ENCODE assay signal across 27 cellular contexts in the genomic region with DNA sequence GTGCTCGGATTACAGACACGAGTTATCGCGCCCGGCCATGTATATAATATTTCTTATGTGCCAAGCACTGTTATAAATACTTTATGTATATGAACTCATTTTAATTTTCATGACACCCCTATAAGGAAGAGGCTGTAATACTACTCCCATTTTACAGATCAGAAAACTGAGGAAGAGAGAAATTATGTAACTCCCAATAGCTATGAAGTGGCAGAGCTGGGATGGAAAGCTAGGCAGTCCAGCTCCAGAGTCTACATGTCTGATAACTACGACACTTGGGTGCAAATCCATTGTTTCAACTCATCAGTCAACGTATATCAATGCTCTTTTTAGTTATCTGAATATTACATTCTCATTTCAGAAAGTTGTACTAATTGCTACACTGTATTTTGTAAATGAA. TPM values are rescaled to one million over a fixed set of nuclear protein-coding genes. Genes with fewer than 3 reads are reported as not detected.
DNase-seq lines count a peak whose midpoint lies in the region; ATAC-seq, FAIRE-seq and TF ChIP-seq lines count a peak whose summit lies in the region.
"Had no signal": no experiment of that assay in that cellular context is flagged by ENCODE, and none has a peak within 500 bp of the region (broad histone marks: within the 10 kb centered on the region; RNA-seq: fewer than 3 reads in every experiment).

No MANE protein-coding gene starts in this region.

- H3K4me1 ChIP-seq in K562 (replicated peaks in 1 of 2; ENCODE audit: control insufficient read depth in 2 of 2, insufficient read depth in 2 of 2, low read length in 2 of 2): no peaks in the 10 kb centered on the region
- peaks cover 7% of the 10 kb centered on the region; the same call in 1 of the 2 replicates for H3K4me1 ChIP-seq in HepG2 (ENCODE audit: insufficient read depth, low read length)
- H3K4me1 ChIP-seq in right lobe of liver: peaks cover 0 to 11% (median 2%) of the 10 kb centered on the region in 4 donors
- H3K4me1 ChIP-seq: BE2C, BLaER1 had no signal

- TF ChIP-seq CTCF in K562 (IDR thresholded peaks at IDR 0.05 in 2 of 3, conservative IDR thresholded peaks at IDR 0.05 in 1 of 3; ENCODE audit: insufficient read depth in 2 of 3, low read depth in 1 of 3, low read length in 3 of 3) (no peak), HepG2 (CRISPR knock-in tag; IDR thresholded peaks at IDR 0.05) (no peak), right lobe of liver (IDR thresholded peaks at IDR 0.05) (no peak)

- ATAC-seq in K562: no peak
- no peak for ATAC-seq in HepG2
- ATAC-seq in right lobe of liver: no peak
- ATAC-seq: GM12878 had no signal

- H3K27me3 ChIP-seq in K562 (ENCODE audit: control insufficient read depth in 2 of 2, insufficient read depth in 2 of 2, low read length in 2 of 2): peaks cover 9 to 10% of the 10 kb centered on the region in 2 experiments; a peak in 4 of 5 replicates
- peaks cover 0 to 5% of the 10 kb centered on the region in 2 experiments; a peak in 1 of 5 replicates for H3K27me3 ChIP-seq in HepG2 (ENCODE audit: control insufficient read depth in 1 of 2, insufficient read depth in 2 of 2, low read length in 2 of 2)
- no peaks in the 10 kb centered on the region for H3K27me3 ChIP-seq in right lobe of liver
- H3K27me3 ChIP-seq: BE2C, BLaER1 had no signal

- H2AFZ ChIP-seq in K562 (ENCODE audit: low read depth, low read length): no peak overlapping the region
- H2AFZ ChIP-seq in HepG2 (ENCODE audit: low read length): no peak overlapping the region

- intact Hi-C loops in K562 (cut with micrococcal nuclease): no loop called here
- intact Hi-C loops in HepG2 (cut with micrococcal nuclease; ENCODE audit: unreplicated experiment): no loop called here
- intact Hi-C loops in right lobe of liver (cut with DNase I): no loop called here

- H3K4me2 ChIP-seq in K562 (ENCODE audit: insufficient read depth, low read length): no peak overlapping the region
- no peak overlapping the region for H3K4me2 ChIP-seq in HepG2 (ENCODE audit: low read depth, low read length)
- H3K4me2 ChIP-seq: BLaER1 had no signal

- H3K27ac ChIP-seq in K562 (ENCODE audit: extremely low read depth, low read depth, low read length) (no peak overlapping the region), HepG2 (ENCODE audit: extremely low read length, insufficient read depth, low read length) (no peak overlapping the region), right lobe of liver (peak overlapping the region in 2 of 3 donors; percentile 69 to 93)
- H3K27ac ChIP-seq: BLaER1 had no signal

- BruUV-seq in K562 (replicated peaks; lab: Mats Ljungman, UMichigan) (no TSS peak), HepG2 (replicated peaks; lab: Mats Ljungman, UMichigan) (no TSS peak)

- CTCF ChIA-PET in K562 (lab: Yijun Ruan, JAX; ENCODE audit: low intra/inter-chr PET ratio) (no interaction called here), HepG2 (lab: Yijun Ruan, JAX; ENCODE audit: low intra/inter-chr PET ratio, low total read pairs) (no interaction called here)

- H3K9me3 ChIP-seq in K562 (replicated peaks; ENCODE audit: control insufficient read depth, insufficient read depth, low read depth, low read length) (no peaks in the 10 kb centered on the region), HepG2 (ENCODE audit: low read length) (no peaks in the 10 kb centered on the region), right lobe of liver (no peaks in the 10 kb centered on the region)
- H3K9me3 ChIP-seq: BE2C, BLaER1 had no signal

- DNase-seq in K562 (ENCODE audit: extremely low read depth in 1 of 4, low spot score in 3 of 4) (no peak), HepG2 (ENCODE audit: low spot score) (no peak), right lobe of liver (no peak)
- DNase-seq in activated CD8-positive, alpha-beta memory T cell treated with anti-CD3 and anti-CD28 coated beads, Interleukin-2, amount 50 U/mL, for 48 hours: no peak
- no peak for DNase-seq in stimulated activated CD4-positive, alpha-beta T cell treated with anti-CD3 and anti-CD28 coated beads, Interleukin-15, amount 100 ng/mL, for 24 hours
- DNase-seq: 8988T; ACHN; BE2C; C1 segment of cervical spinal cord; CD4-positive, alpha-beta memory T cell; CD4-positive, CD25-positive, alpha-beta regulatory T cell; CD8-positive, alpha-beta memory T cell; COR-L47; DMS 273 treated with DMSO at 0.1 percent for 48 hours; DMS153; DMS53; DMS79; DND-41; EL; GDM1 had no signal

- in situ Hi-C loops in K562 (cut with MboI) (no loop called here), HepG2 (cut with HindIII; ENCODE audit: extremely low pct_ligation_motif_present, low pct_unique_long_range_greater_than_20kb) (no loop called here)

- no peak for TF ChIP-seq RAD21 in K562 (CRISPR knock-in tag; conservative IDR thresholded peaks at IDR 0.05 in 1 of 2, IDR thresholded peaks at IDR 0.05 in 1 of 2)
- TF ChIP-seq RAD21 in HepG2 (CRISPR knock-in tag; IDR thresholded peaks at IDR 0.05): no peak

- H4K20me1 ChIP-seq in K562 (replicated peaks; ENCODE audit: control insufficient read depth, insufficient read depth, low read length): no peaks in the 10 kb centered on the region
- H4K20me1 ChIP-seq in HepG2 (ENCODE audit: insufficient read depth, low read length): no peaks in the 10 kb centered on the region
- H4K20me1 ChIP-seq: BLaER1 had no signal

- TF ChIP-seq POLR2A in K562 (conservative IDR thresholded peaks at IDR 0.05): no peak
- TF ChIP-seq POLR2A in HepG2 (IDR thresholded peaks at IDR 0.05; ENCODE audit: insufficient read depth in 1 of 2, low read depth in 2 of 2, low read length in 2 of 2): no peak
- TF ChIP-seq POLR2A in right lobe of liver (IDR thresholded peaks at IDR 0.05): no peak

- H3K4me3 ChIP-seq in K562: no peak overlapping the region
- no peak overlapping the region for H3K4me3 ChIP-seq in HepG2 (replicated peaks in 1 of 3; ENCODE audit: insufficient read depth in 1 of 3, low read depth in 2 of 3, low read length in 3 of 3)
- no peak overlapping the region for H3K4me3 ChIP-seq in right lobe of liver
- H3K4me3 ChIP-seq: BLaER1, GM12878 had no signal

- H3K79me2 ChIP-seq in K562 (ENCODE audit: control insufficient read depth, insufficient read depth, low read length): no peaks in the 10 kb centered on the region
- no peaks in the 10 kb centered on the region for H3K79me2 ChIP-seq in HepG2 (ENCODE audit: insufficient read depth, low read length)

- POLR2A ChIA-PET in K562 (lab: Yijun Ruan, JAX): interaction anchor here (0.8 kb wide), 1 partner anchor 10 kb away, joined by 3 read pairs; no protein-coding TSS in a partner anchor
- POLR2A ChIA-PET in HepG2 (lab: Yijun Ruan, JAX): no interaction called here

- H3K36me3 ChIP-seq in K562 (ENCODE audit: control insufficient read depth, insufficient read depth, low read length) (no peaks in the 10 kb centered on the region), HepG2 (replicated peaks in 1 of 2; ENCODE audit: control insufficient read depth in 1 of 2, insufficient read depth in 2 of 2, low read length in 2 of 2) (no peaks in the 10 kb centered on the region), right lobe of liver (peaks cover 0 to 9% (median 4%) of the 10 kb centered on the region in 4 donors)
- H3K36me3 ChIP-seq: BE2C, BLaER1 had no signal

- FAIRE-seq in K562 (lab: Jason Lieb, UNC) (no peak), HepG2 (lab: Jason Lieb, UNC) (no peak)
- FAIRE-seq: A204.1, GM12878, GM12892, GM18507 had no signal

- H3K9ac ChIP-seq in K562 (ENCODE audit: insufficient read depth in 1 of 2, low read depth in 2 of 2, low read length in 2 of 2): no peak overlapping the region
- H3K9ac ChIP-seq in HepG2 (ENCODE audit: insufficient read depth, low read depth, low read length): no peak overlapping the region
- H3K9ac ChIP-seq: BLaER1 had no signal

- H3K9me1 ChIP-seq in K562 (ENCODE audit: control insufficient read depth, insufficient read depth, low read length): no peaks in the 10 kb centered on the region

- no peak for TF ChIP-seq EP300 in K562 (IDR thresholded peaks at IDR 0.05; ENCODE audit: low read length)
- TF ChIP-seq EP300 in HepG2 (IDR thresholded peaks at IDR 0.05; ENCODE audit: low read depth in 2 of 2, low read length in 2 of 2): no peak
- TF ChIP-seq EP300 in HepG2 (CRISPR knock-in tag; IDR thresholded peaks at IDR 0.05; ENCODE audit: borderline replicate concordance): no peak

- 0% methylated on average over 7 of the region's 7 CpGs for WGBS in K562 (ENCODE audit: insufficient coverage, low coverage, missing lambda C conversion rate)
- 69% methylated on average over 7 of the region's 7 CpGs for WGBS in HepG2 (ENCODE audit: low lambda C conversion rate)
- 87% methylated on average over 4 of the region's 7 CpGs for WGBS in right lobe of liver (ENCODE audit: insufficient coverage, low coverage, low lambda C conversion rate, missing lambda C conversion rate)

RNA-seq across cellular contexts. Expression of a gene that starts 17.0 kb away (rescaled TPM):
- 0.69 TPM in 1 of 2 replicates, not detected in the other for total RNA-seq in K562 (2011; cell fraction: chromatin; rRNA removed; ENCODE audit: low replicate concordance)
- not detected in 2 replicates for total RNA-seq in K562 (2011; cell fraction: nucleolus; rRNA removed)
- total RNA-seq in K562 (2011; cell fraction: nucleoplasm; rRNA removed): 0.07 and 0.15 TPM in 2 replicates
- total RNA-seq in K562 (2014; rRNA removed) (0.45 TPM in 1 of 2 replicates, not detected in the other), K562 (2014; rRNA removed; fragmentation: Illumina TruSeq; extraction: Trizol) (0.04 and 0.16 TPM in 2 replicates), K562 (2015; rRNA removed; fragmentation: Illumina TruSeq; extraction: Trizol) (0.07 and 0.15 TPM in 2 replicates), K562 (2021) (0.20 and 0.24 TPM in 2 replicates), HepG2 (2016; rRNA removed; fragmentation: Illumina TruSeq; extraction: Trizol) (not detected in 2 replicates), right lobe of liver (100 to 1,000 TPM in 1 of 6 experiments, 10 to 100 TPM in 4, 1 to 10 TPM in 1; 7.9 to 109 (median 79.0) TPM)
- polyA plus RNA-seq in K562 (2011; rRNA removed) (0.03 and 0.11 TPM in 2 replicates), K562 (2014; fragmentation: Illumina TruSeq; extraction: Trizol) (0.06 and 0.09 TPM in 2 replicates), K562 (2014; fragmentation: Nextera tagmentation; extraction: Ambion mirVana) (under 1 TPM in 1 of 2 experiments, not detected in 1; 0.03 TPM), K562 (2014; rRNA removed) (0.04 and 0.08 TPM in 2 replicates), HepG2 (2011; rRNA removed) (0.03 and 0.04 TPM in 2 replicates)
- 0.03 TPM in 1 of 2 replicates, not detected in the other for polyA plus RNA-seq in K562 (2011; cell fraction: cytosol; rRNA removed)
- 0.06 and 0.17 TPM in 2 replicates for polyA plus RNA-seq in K562 (2011; cell fraction: nucleus; rRNA removed)
- 0.05 and 0.26 TPM in 2 replicates for polyA plus RNA-seq in K562 (2012)
- polyA minus RNA-seq in K562 (2011; rRNA and poly(A)+ RNA removed): 0.14 and 0.21 TPM in 2 replicates
- 0.38 and 2.1 TPM in 2 replicates for polyA minus RNA-seq in K562 (2011; cell fraction: cytosol; rRNA and poly(A)+ RNA removed)
- polyA minus RNA-seq in K562 (2011; cell fraction: nucleus; rRNA and poly(A)+ RNA removed): 0.22 and 0.67 TPM in 2 replicates
- total RNA-seq in HepG2 (2016; cell fraction: cytosol; rRNA removed; fragmentation: Illumina TruSeq; extraction: Trizol; ENCODE audit: low read depth): not detected in 2 replicates
- total RNA-seq in HepG2 (2016; cell fraction: insoluble cytoplasmic fraction; rRNA removed; fragmentation: Illumina TruSeq; extraction: Trizol): not detected in 2 replicates
- 0.19 TPM in 1 of 2 replicates, not detected in the other for total RNA-seq in HepG2 (2016; cell fraction: membrane; rRNA removed; fragmentation: Illumina TruSeq; extraction: Trizol)
- total RNA-seq in HepG2 (2016; cell fraction: nucleus; rRNA removed; fragmentation: Illumina TruSeq; extraction: Trizol): not detected in 2 replicates
- polyA plus RNA-seq in HepG2 (2011; cell fraction: cytosol; rRNA removed): 0.03 and 0.05 TPM in 2 replicates
- not detected in 2 replicates for polyA plus RNA-seq in HepG2 (2011; cell fraction: nucleus; rRNA removed)
- not detected in 2 replicates for polyA plus RNA-seq in HepG2 (2012)
- polyA plus RNA-seq in HepG2 (2016; cell fraction: cytosol; fragmentation: Illumina TruSeq; extraction: Trizol; ENCODE audit: low read depth): not detected in 2 replicates
- 0.05 TPM in 1 of 2 replicates, not detected in the other for polyA plus RNA-seq in HepG2 (2016; cell fraction: insoluble cytoplasmic fraction; fragmentation: Illumina TruSeq; extraction: Trizol; ENCODE audit: low read depth)
- polyA plus RNA-seq in HepG2 (2016; cell fraction: membrane; fragmentation: Illumina TruSeq; extraction: Trizol; ENCODE audit: low read depth): not detected in 2 replicates
- not detected in 2 replicates for polyA plus RNA-seq in HepG2 (2016; cell fraction: nucleus; fragmentation: Illumina TruSeq; extraction: Trizol; ENCODE audit: insufficient read depth, low read depth)
- 74.9 TPM in 1 of 2 replicates, not detected in the other for polyA minus RNA-seq in HepG2 (2011; rRNA and poly(A)+ RNA removed; ENCODE audit: low replicate concordance)
- polyA minus RNA-seq in HepG2 (2011; cell fraction: cytosol; rRNA and poly(A)+ RNA removed): 0.30 and 0.88 TPM in 2 replicates
- polyA minus RNA-seq in HepG2 (2011; cell fraction: nucleus; rRNA and poly(A)+ RNA removed): not detected in 2 replicates
- total RNA-seq: A673; CD4-positive, CD25-positive, alpha-beta regulatory T cell; G401 had no signal
- polyA plus RNA-seq: CD4-positive, alpha-beta memory T cell; CD4-positive, CD25-positive, alpha-beta regulatory T cell; CD8-positive, alpha-beta memory T cell had no signal

Comparison
In these comparisons a context has a peak if more than half of its experiments do, and no peak if none do; other contexts are left out.
1. H3K27ac ChIP-seq: peak in right lobe of liver (2 of 3); none in K562 (single experiment) and HepG2 (single experiment).
2. RNA of a gene that starts 17.0 kb away (total RNA-seq): 7.9 to 109 TPM in right lobe of liver; 0.19 TPM in HepG2 and 0.04 to 0.69 TPM in K562; every median in the first group is over 4 times any median in the second.